1 cellular context compared by ENCODE assay signal in genomic region chr1:147080671-147081394, GRCh38.
TF ChIP-seq lines count a peak whose summit lies in the region.

No MANE protein-coding gene starts in this region.

TF ChIP-seq in GM23338, 12 proteins besides CTCF, POLR2A, EP300 and RAD21:
- TF ChIP-seq ZNF462 (CRISPR knock-in tag; IDR thresholded peaks at IDR 0.05) (no peak), REST (IDR thresholded peaks at IDR 0.05; ENCODE audit: unreplicated experiment) (no peak), CREB1 (CRISPR knock-in tag; IDR thresholded peaks at IDR 0.05; ENCODE audit: low read depth) (no peak), EZH2phosphoT487 (IDR thresholded peaks at IDR 0.05; ENCODE audit: unreplicated experiment) (peak; percentile 88), EZH2 (IDR thresholded peaks at IDR 0.05; ENCODE audit: low read depth, unreplicated experiment) (peak; percentile 67), ZNF331 (CRISPR knock-in tag; IDR thresholded peaks at IDR 0.05; ENCODE audit: low read depth) (no peak), STAT1 (IDR thresholded peaks at IDR 0.05; ENCODE audit: unreplicated experiment) (no peak), JUNB (IDR thresholded peaks at IDR 0.05; ENCODE audit: unreplicated experiment) (no peak), NANOG (IDR thresholded peaks at IDR 0.05; ENCODE audit: borderline replicate concordance) (no peak), POLR2AphosphoS5 (IDR thresholded peaks at IDR 0.05; ENCODE audit: low read depth) (no peak), ZNF114 (CRISPR knock-in tag; IDR thresholded peaks at IDR 0.05) (no peak)
- TF ChIP-seq, protein P1, sequence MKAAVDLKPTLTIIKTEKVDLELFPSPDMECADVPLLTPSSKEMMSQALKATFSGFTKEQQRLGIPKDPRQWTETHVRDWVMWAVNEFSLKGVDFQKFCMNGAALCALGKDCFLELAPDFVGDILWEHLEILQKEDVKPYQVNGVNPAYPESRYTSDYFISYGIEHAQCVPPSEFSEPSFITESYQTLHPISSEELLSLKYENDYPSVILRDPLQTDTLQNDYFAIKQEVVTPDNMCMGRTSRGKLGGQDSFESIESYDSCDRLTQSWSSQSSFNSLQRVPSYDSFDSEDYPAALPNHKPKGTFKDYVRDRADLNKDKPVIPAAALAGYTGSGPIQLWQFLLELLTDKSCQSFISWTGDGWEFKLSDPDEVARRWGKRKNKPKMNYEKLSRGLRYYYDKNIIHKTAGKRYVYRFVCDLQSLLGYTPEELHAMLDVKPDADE (IDR thresholded peaks at IDR 0.05) = no peak
